In genomic region chr2:208040199-208041171, GRCh38 we compare ENCODE assay signal across 8 cellular contexts.
A peak's percentile ranks its signal among the peaks of the same experiment; 100 is the strongest.
DNase-seq lines count a peak whose midpoint lies in the region; ATAC-seq lines count a peak whose summit lies in the region.

No MANE protein-coding gene starts in this region.

- DNase-seq in NCI-H510A treated with DMSO at 0.1 percent for 48 hours (lab: John Stamatoyannopoulos, UW) (peak; percentile 38), NCI-H510A (lab: John Stamatoyannopoulos, UW) (no peak), NCI-H2107 treated with DMSO at 0.1 percent for 48 hours (lab: John Stamatoyannopoulos, UW; ENCODE audit: unreplicated experiment) (peak; percentile 43), cerebellar cortex (ENCODE audit: low spot score) (peak; percentile 83), left kidney (ENCODE audit: low read depth, low spot score) (peak; percentile 78)
- peak; percentile 48 to 61 for DNase-seq in stimulated activated CD4-positive, alpha-beta T cell treated with anti-CD3 and anti-CD28 coated beads, Interleukin-4, amount 100 ng/mL, for 4 hours

- peak; percentile 83 for ATAC-seq in HG02759 (IDR thresholded peaks at IDR 0.05; ENCODE audit: unreplicated experiment)
- peak; percentile 71 to 82 for ATAC-seq in activated CD4-positive, CD25-positive, alpha-beta regulatory T cell treated with anti-CD3 and anti-CD28 coated beads, Interleukin-2, amount 50 U/mL, for 24 hours
